Comparison of ENCODE assay signal across 1 cellular context in the genomic region with DNA sequence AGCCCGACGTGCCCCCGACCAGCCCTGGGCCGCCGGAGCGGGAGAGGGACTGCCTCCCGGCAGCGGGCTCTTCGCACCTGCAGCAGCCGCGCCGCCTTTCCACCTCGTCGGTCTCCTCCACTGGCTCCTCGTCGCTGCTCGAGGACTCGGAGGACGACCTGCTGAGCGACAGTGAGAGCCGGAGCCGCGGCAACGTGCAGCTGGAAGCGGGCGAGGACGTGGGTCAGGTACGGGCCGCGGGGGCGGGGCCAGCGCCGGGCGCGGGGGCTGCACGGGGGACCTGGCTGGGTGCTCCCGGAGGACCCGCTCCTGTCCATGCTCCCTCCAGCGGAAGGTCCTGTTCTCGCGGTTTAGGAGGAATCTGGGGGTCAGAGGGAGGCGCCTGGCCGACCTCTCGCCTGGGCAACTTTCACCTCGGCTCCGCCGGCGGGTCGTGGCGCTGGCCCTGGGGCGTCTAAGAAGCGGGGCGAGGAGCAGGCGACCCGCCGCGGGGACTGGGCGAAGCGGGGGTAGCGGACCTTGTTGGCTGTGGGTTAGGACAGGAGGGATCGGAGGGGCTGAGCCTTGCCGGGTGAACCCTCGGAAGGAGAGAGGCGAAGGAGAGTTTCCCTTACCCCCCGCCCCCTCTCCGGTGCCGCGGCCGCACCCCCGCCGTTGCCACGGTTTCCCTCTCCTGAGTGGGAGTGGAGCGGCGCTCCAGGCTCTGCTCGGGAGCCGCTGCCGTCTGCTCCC.
TF ChIP-seq lines count a peak whose summit lies in the region.

No MANE protein-coding gene starts in this region.

TF ChIP-seq in HepG2, 621 proteins besides CTCF, POLR2A, EP300 and RAD21 (continued from another document):
- TF ChIP-seq, protein P1, sequence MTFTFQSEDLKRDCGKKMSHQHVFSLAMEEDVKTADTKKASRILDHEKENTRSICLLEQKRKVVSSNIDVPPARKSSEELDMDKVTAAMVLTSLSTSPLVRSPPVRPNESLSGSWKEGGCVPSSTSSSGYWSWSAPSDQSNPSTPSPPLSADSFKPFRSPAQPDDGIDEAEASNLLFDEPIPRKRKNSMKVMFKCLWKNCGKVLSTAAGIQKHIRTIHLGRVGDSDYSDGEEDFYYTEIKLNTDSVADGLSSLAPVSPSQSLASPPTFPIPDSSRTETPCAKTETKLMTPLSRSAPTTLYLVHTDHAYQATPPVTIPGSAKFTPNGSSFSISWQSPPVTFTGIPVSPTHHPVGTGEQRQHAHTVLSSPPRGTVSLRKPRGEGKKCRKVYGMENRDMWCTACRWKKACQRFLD (CRISPR knock-in tag; IDR thresholded peaks at IDR 0.05; ENCODE audit: borderline replicate concordance), result peak; percentile 35; the same call in 1 of the 2 replicates
- 0 out of 2 replicates have a peak, but pooled peaks have one; percentile 39 for TF ChIP-seq KLF9 (CRISPR knock-in tag; IDR thresholded peaks at IDR 0.05; ENCODE audit: low read depth)
- TF ChIP-seq, protein P2, sequence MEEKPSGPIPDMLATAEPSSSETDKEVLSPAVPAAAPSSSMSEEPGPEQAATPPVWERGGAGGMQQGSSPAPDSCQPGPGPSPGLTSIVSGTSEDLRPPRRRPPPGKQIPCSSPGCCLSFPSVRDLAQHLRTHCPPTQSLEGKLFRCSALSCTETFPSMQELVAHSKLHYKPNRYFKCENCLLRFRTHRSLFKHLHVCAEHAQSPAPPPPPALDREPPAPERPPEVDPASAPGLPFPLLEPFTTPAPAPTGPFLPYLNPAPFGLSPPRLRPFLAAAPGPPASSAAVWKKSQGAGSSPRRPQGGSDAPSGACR (CRISPR knock-in tag; IDR thresholded peaks at IDR 0.05), result 0 out of 2 replicates have a peak, but pooled peaks have one; percentile 22
- peak; percentile 77; the same call in 1 of the 2 replicates for TF ChIP-seq MEIS2 (CRISPR knock-in tag; IDR thresholded peaks at IDR 0.05)
- TF ChIP-seq, protein P3, sequence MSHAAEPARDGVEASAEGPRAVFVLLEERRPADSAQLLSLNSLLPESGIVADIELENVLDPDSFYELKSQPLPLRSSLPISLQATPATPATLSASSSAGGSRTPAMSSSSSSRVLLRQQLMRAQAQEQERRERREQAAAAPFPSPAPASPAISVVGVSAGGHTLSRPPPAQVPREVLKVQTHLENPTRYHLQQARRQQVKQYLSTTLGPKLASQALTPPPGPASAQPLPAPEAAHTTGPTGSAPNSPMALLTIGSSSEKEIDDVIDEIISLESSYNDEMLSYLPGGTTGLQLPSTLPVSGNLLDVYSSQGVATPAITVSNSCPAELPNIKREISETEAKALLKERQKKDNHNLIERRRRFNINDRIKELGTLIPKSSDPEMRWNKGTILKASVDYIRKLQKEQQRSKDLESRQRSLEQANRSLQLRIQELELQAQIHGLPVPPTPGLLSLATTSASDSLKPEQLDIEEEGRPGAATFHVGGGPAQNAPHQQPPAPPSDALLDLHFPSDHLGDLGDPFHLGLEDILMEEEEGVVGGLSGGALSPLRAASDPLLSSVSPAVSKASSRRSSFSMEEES (CRISPR knock-in tag; IDR thresholded peaks at IDR 0.05), result 0 out of 2 replicates have a peak, but pooled peaks have one; percentile 28
- TF ChIP-seq, protein P4, sequence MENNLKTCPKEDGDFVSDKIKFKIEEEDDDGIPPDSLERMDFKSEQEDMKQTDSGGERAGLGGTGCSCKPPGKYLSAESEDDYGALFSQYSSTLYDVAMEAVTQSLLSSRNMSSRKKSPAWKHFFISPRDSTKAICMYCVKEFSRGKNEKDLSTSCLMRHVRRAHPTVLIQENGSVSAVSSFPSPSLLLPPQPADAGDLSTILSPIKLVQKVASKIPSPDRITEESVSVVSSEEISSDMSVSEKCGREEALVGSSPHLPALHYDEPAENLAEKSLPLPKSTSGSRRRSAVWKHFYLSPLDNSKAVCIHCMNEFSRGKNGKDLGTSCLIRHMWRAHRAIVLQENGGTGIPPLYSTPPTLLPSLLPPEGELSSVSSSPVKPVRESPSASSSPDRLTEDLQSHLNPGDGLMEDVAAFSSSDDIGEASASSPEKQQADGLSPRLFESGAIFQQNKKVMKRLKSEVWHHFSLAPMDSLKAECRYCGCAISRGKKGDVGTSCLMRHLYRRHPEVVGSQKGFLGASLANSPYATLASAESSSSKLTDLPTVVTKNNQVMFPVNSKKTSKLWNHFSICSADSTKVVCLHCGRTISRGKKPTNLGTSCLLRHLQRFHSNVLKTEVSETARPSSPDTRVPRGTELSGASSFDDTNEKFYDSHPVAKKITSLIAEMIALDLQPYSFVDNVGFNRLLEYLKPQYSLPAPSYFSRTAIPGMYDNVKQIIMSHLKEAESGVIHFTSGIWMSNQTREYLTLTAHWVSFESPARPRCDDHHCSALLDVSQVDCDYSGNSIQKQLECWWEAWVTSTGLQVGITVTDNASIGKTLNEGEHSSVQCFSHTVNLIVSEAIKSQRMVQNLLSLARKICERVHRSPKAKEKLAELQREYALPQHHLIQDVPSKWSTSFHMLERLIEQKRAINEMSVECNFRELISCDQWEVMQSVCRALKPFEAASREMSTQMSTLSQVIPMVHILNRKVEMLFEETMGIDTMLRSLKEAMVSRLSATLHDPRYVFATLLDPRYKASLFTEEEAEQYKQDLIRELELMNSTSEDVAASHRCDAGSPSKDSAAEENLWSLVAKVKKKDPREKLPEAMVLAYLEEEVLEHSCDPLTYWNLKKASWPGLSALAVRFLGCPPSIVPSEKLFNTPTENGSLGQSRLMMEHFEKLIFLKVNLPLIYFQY (CRISPR knock-in tag; IDR thresholded peaks at IDR 0.05; ENCODE audit: borderline replicate concordance), result peak; percentile 73; the same call in 1 of the 2 replicates
- TF ChIP-seq KMT2A (CRISPR knock-in tag; IDR thresholded peaks at IDR 0.05), result peak; percentile 52; the same call in 1 of the 2 replicates
- TF ChIP-seq, protein P5, sequence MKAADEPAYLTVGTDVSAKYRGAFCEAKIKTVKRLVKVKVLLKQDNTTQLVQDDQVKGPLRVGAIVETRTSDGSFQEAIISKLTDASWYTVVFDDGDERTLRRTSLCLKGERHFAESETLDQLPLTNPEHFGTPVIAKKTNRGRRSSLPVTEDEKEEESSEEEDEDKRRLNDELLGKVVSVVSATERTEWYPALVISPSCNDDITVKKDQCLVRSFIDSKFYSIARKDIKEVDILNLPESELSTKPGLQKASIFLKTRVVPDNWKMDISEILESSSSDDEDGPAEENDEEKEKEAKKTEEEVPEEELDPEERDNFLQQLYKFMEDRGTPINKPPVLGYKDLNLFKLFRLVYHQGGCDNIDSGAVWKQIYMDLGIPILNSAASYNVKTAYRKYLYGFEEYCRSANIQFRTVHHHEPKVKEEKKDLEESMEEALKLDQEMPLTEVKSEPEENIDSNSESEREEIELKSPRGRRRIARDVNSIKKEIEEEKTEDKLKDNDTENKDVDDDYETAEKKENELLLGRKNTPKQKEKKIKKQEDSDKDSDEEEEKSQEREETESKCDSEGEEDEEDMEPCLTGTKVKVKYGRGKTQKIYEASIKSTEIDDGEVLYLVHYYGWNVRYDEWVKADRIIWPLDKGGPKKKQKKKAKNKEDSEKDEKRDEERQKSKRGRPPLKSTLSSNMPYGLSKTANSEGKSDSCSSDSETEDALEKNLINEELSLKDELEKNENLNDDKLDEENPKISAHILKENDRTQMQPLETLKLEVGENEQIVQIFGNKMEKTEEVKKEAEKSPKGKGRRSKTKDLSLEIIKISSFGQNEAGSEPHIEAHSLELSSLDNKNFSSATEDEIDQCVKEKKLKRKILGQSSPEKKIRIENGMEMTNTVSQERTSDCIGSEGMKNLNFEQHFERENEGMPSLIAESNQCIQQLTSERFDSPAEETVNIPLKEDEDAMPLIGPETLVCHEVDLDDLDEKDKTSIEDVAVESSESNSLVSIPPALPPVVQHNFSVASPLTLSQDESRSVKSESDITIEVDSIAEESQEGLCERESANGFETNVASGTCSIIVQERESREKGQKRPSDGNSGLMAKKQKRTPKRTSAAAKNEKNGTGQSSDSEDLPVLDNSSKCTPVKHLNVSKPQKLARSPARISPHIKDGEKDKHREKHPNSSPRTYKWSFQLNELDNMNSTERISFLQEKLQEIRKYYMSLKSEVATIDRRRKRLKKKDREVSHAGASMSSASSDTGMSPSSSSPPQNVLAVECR (CRISPR knock-in tag; IDR thresholded peaks at IDR 0.05; ENCODE audit: borderline replicate concordance), result peak; percentile 41
- no peak for TF ChIP-seq ZNF343 (CRISPR knock-in tag; IDR thresholded peaks at IDR 0.05)
- TF ChIP-seq ZNF552 (CRISPR knock-in tag; IDR thresholded peaks at IDR 0.05; ENCODE audit: borderline replicate concordance), result no peak
- 0 out of 2 replicates have a peak, but pooled peaks have one; percentile 38 for TF ChIP-seq IRF2 (CRISPR knock-in tag; IDR thresholded peaks at IDR 0.05)
- TF ChIP-seq FOXK2 (IDR thresholded peaks at IDR 0.05), result no peak
- TF ChIP-seq ZNF232 (CRISPR knock-in tag; IDR thresholded peaks at IDR 0.05; ENCODE audit: borderline replicate concordance), result 0 out of 2 replicates have a peak, but pooled peaks have one; percentile 71
- peak; percentile 58 for TF ChIP-seq ERF (CRISPR knock-in tag; IDR thresholded peaks at IDR 0.05)
- TF ChIP-seq ATRX (CRISPR knock-in tag; IDR thresholded peaks at IDR 0.05; ENCODE audit: borderline replicate concordance), result no peak
- TF ChIP-seq ETV6 (CRISPR knock-in tag; conservative IDR thresholded peaks at IDR 0.05), result 0 out of 2 replicates have a peak, but pooled peaks have one; percentile 64
- peak; percentile 85; the same call in 1 of the 2 replicates for TF ChIP-seq STAT5B (CRISPR knock-in tag; IDR thresholded peaks at IDR 0.05)
- peak; percentile 59; the same call in 1 of the 2 replicates for TF ChIP-seq HOXA5 (CRISPR knock-in tag; IDR thresholded peaks at IDR 0.05)
- TF ChIP-seq, protein P6, sequence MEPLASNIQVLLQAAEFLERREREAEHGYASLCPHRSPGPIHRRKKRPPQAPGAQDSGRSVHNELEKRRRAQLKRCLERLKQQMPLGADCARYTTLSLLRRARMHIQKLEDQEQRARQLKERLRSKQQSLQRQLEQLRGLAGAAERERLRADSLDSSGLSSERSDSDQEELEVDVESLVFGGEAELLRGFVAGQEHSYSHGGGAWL (CRISPR knock-in tag; IDR thresholded peaks at IDR 0.05), result 0 out of 2 replicates have a peak, but pooled peaks have one; percentile 40
- no peak for TF ChIP-seq ZZZ3 (CRISPR knock-in tag; IDR thresholded peaks at IDR 0.05; ENCODE audit: borderline replicate concordance)
